ENCODE assay signal across 28 cellular contexts in genomic region chrX:81237516-81237915, GRCh38.
"Had no signal": no experiment of that assay in that cellular context is flagged by ENCODE, and none has a peak within 500 bp of the region (broad histone marks: within the 10 kb centered on the region; RNA-seq: fewer than 3 reads in every experiment).

No MANE protein-coding gene starts in this region.

- H3K9me3 Mint-ChIP-seq: natural killer cell, neural progenitor cell, type B pancreatic cell had no signal

- H3K27ac Mint-ChIP-seq: mesothelial cell of epicardium; nephron progenitor cell; neural progenitor cell; stimulated activated naive CD8-positive, alpha-beta T cell treated with anti-CD3 and anti-CD28 coated beads, Interleukin-15, Interleukin-2, amounts not matched to agents 100 ng/mL and 50 ng/mL, for 24 hours; type B pancreatic cell had no signal

- DNase-seq: hypothalamus; immature natural killer cell; kidney; left ventricle myocardium inferior; naive B cell; natural killer cell; nephron progenitor cell; occipital lobe; psoas muscle; right lobe of liver; stimulated activated CD4-positive, alpha-beta T cell treated with anti-CD3 and anti-CD28 coated beads, Interleukin-12 subunit alpha, Interleukin-12 subunit beta, amount 100 ng/mL, for 4 hours; stimulated activated CD4-positive, alpha-beta T cell treated with anti-CD3 and anti-CD28 coated beads, Interleukin-15, amount 100 ng/mL, for 24 hours; stimulated activated CD4-positive, alpha-beta T cell treated with anti-CD3 and anti-CD28 coated beads, Interleukin-2, amount 100 ng/mL, for 24 hours; stimulated activated CD4-positive, alpha-beta T cell treated with anti-CD3 and anti-CD28 coated beads, Interleukin-4, amount 100 ng/mL, for 1 hour; stimulated activated naive CD4-positive, alpha-beta T cell; substantia nigra had no signal

- H2AFZ ChIP-seq: neural progenitor cell, parathyroid adenoma had no signal

- H3K79me2 ChIP-seq: parathyroid adenoma had no signal

- H3K4me2 ChIP-seq: neural progenitor cell had no signal

- ATAC-seq: natural killer cell, psoas muscle, right lobe of liver had no signal

- H3K9me3 ChIP-seq: left ventricle myocardium inferior, neutrophil, psoas muscle, right atrium auricular region, right lobe of liver, tibial nerve, vagina had no signal

- H3K27me3 Mint-ChIP-seq: naive B cell; stimulated activated naive CD8-positive, alpha-beta T cell treated with anti-CD3 and anti-CD28 coated beads, Interleukin-15, Interleukin-2, amounts not matched to agents 100 ng/mL and 50 ng/mL, for 24 hours; type B pancreatic cell had no signal

- H3K36me3 ChIP-seq: left ventricle myocardium inferior, neural progenitor cell, right atrium auricular region, right lobe of liver, vagina had no signal

- H3K4me3 ChIP-seq: left ventricle myocardium inferior, lung, neural progenitor cell, psoas muscle, right atrium auricular region, right lobe of liver, skin epidermis, tibial nerve, vagina had no signal

- H3K36me3 Mint-ChIP-seq: natural killer cell had no signal

- H3K4me1 ChIP-seq: left ventricle myocardium inferior, neural progenitor cell, parathyroid adenoma, psoas muscle, right atrium auricular region, right lobe of liver, tibial nerve, vagina had no signal

- H3K4me1 Mint-ChIP-seq: mesothelial cell of epicardium, nephron progenitor cell, neural progenitor cell had no signal

- H3K9ac ChIP-seq: neural progenitor cell, parathyroid adenoma had no signal

- FAIRE-seq: islet of Langerhans, kidney had no signal

- H3K4me3 Mint-ChIP-seq: immature natural killer cell; mesothelial cell of epicardium; naive B cell; natural killer cell; nephron progenitor cell; neural progenitor cell; stimulated activated naive CD8-positive, alpha-beta T cell treated with anti-CD3 and anti-CD28 coated beads, Interleukin-15, Interleukin-2, amounts not matched to agents 100 ng/mL and 50 ng/mL, for 24 hours; type B pancreatic cell had no signal

- H3K27ac ChIP-seq: left ventricle myocardium inferior, neural progenitor cell, neutrophil, parathyroid adenoma, psoas muscle, right atrium auricular region, right lobe of liver, tibial nerve, vagina had no signal

- H3K27me3 ChIP-seq: neural progenitor cell, neutrophil, right atrium auricular region, right lobe of liver, tibial nerve, vagina had no signal
